8 cellular contexts compared by ENCODE assay signal in genomic region chr13:41562083-41562482, GRCh38.
DNase-seq lines count a peak whose midpoint lies in the region; ATAC-seq lines count a peak whose summit lies in the region.
"Had no signal": no experiment of that assay in that cellular context is flagged by ENCODE, and none has a peak within 500 bp of the region (broad histone marks: within the 10 kb centered on the region; RNA-seq: fewer than 3 reads in every experiment).

No MANE protein-coding gene starts in this region.

- no peaks in the 10 kb centered on the region for H3K9me3 Mint-ChIP-seq in activated CD4-positive, alpha-beta T cell treated with anti-CD3 and anti-CD28 coated beads, Interleukin-2, amount 10 ng/mL, durations not matched to agents 24 days and 14 days
- H3K9me3 Mint-ChIP-seq in activated CD8-positive, alpha-beta T cell treated with anti-CD3 and anti-CD28 coated beads, Interleukin-2, amount 10 ng/mL, durations not matched to agents 7 days and 5 days (ENCODE audit: insufficient read depth) = no peaks in the 10 kb centered on the region

- DNase-seq in NCI-H1694 treated with DMSO at 0.1 percent for 48 hours (lab: John Stamatoyannopoulos, UW) (peak; percentile 0), dermis blood vessel endothelial cell (peak; percentile 29), lung microvascular endothelial cell (ENCODE audit: low read depth in 2 of 2) (peak; percentile 14 to 77), ureter (ENCODE audit: low spot score) (peak; percentile 70)
- DNase-seq in activated CD4-positive, alpha-beta T cell treated with anti-CD3 and anti-CD28 coated beads, Interleukin-2, amount 10 ng/mL, durations not matched to agents 24 days and 14 days = no peak
- no peak for DNase-seq in activated CD8-positive, alpha-beta T cell treated with anti-CD3 and anti-CD28 coated beads, Interleukin-2, amount 10 ng/mL, durations not matched to agents 7 days and 5 days
- DNase-seq: activated CD4-positive, alpha-beta T cell treated with anti-CD3 and anti-CD28 coated beads, Interleukin-2, amount 50 U/mL, for 48 hours had no signal

- POLR2A ChIA-PET in activated CD8-positive, alpha-beta T cell treated with anti-CD3 and anti-CD28 coated beads, Interleukin-2, amount 10 ng/mL, durations not matched to agents 7 days and 5 days (lab: Charles Lee) = no interaction called here

- H3K27me3 Mint-ChIP-seq in activated CD4-positive, alpha-beta T cell treated with anti-CD3 and anti-CD28 coated beads, Interleukin-2, amount 10 ng/mL, durations not matched to agents 24 days and 14 days = no peaks in the 10 kb centered on the region
- H3K27me3 Mint-ChIP-seq in activated CD8-positive, alpha-beta T cell treated with anti-CD3 and anti-CD28 coated beads, Interleukin-2, amount 10 ng/mL, durations not matched to agents 7 days and 5 days (ENCODE audit: low read depth) = no peaks in the 10 kb centered on the region

- no peak for ATAC-seq in activated CD8-positive, alpha-beta T cell treated with anti-CD3 and anti-CD28 coated beads, Interleukin-2, amount 10 ng/mL, durations not matched to agents 7 days and 5 days
- ATAC-seq in GM21723 (IDR thresholded peaks at IDR 0.05; ENCODE audit: unreplicated experiment) = no peak

- peaks cover 3% of the 10 kb centered on the region for H3K4me1 Mint-ChIP-seq in activated CD4-positive, alpha-beta T cell treated with anti-CD3 and anti-CD28 coated beads, Interleukin-2, amount 10 ng/mL, durations not matched to agents 24 days and 14 days
- H3K4me1 Mint-ChIP-seq in activated CD8-positive, alpha-beta T cell treated with anti-CD3 and anti-CD28 coated beads, Interleukin-2, amount 10 ng/mL, durations not matched to agents 7 days and 5 days (ENCODE audit: low read depth) = peaks cover 9% of the 10 kb centered on the region

- CTCF ChIA-PET in activated CD8-positive, alpha-beta T cell treated with anti-CD3 and anti-CD28 coated beads, Interleukin-2, amount 10 ng/mL, durations not matched to agents 7 days and 5 days (lab: Charles Lee) = interaction anchor here (0.6 kb wide), 1 partner anchor 103 kb away, joined by 3 read pairs; no protein-coding TSS in a partner anchor

- H3K36me3 Mint-ChIP-seq in activated CD4-positive, alpha-beta T cell treated with anti-CD3 and anti-CD28 coated beads, Interleukin-2, amount 10 ng/mL, durations not matched to agents 24 days and 14 days (ENCODE audit: low read depth) = no peaks in the 10 kb centered on the region
- peaks cover 1% of the 10 kb centered on the region for H3K36me3 Mint-ChIP-seq in activated CD8-positive, alpha-beta T cell treated with anti-CD3 and anti-CD28 coated beads, Interleukin-2, amount 10 ng/mL, durations not matched to agents 7 days and 5 days (ENCODE audit: low read depth)

- intact Hi-C loops in activated CD4-positive, alpha-beta T cell treated with anti-CD3 and anti-CD28 coated beads, Interleukin-2, amount 10 ng/mL, durations not matched to agents 24 days and 14 days (cut with micrococcal nuclease) = no loop called here

- H3K27ac Mint-ChIP-seq in activated CD4-positive, alpha-beta T cell treated with anti-CD3 and anti-CD28 coated beads, Interleukin-2, amount 10 ng/mL, durations not matched to agents 24 days and 14 days = no peak overlapping the region
- H3K27ac Mint-ChIP-seq in activated CD8-positive, alpha-beta T cell treated with anti-CD3 and anti-CD28 coated beads, Interleukin-2, amount 10 ng/mL, durations not matched to agents 7 days and 5 days = no peak overlapping the region

- H3K4me3 Mint-ChIP-seq in activated CD4-positive, alpha-beta T cell treated with anti-CD3 and anti-CD28 coated beads, Interleukin-2, amount 10 ng/mL, durations not matched to agents 24 days and 14 days = no peak overlapping the region
- no peak overlapping the region for H3K4me3 Mint-ChIP-seq in activated CD8-positive, alpha-beta T cell treated with anti-CD3 and anti-CD28 coated beads, Interleukin-2, amount 10 ng/mL, durations not matched to agents 7 days and 5 days

Comparison
In these comparisons a context has a peak if more than half of its experiments do, and no peak if none do; other contexts are left out.
1. DNase-seq: peak in NCI-H1694 treated with DMSO at 0.1 percent for 48 hours (single experiment), dermis blood vessel endothelial cell (single experiment), lung microvascular endothelial cell (2 of 2) and ureter (single experiment); none in activated CD4-positive, alpha-beta T cell treated with anti-CD3 and anti-CD28 coated beads, Interleukin-2, amount 10 ng/mL, durations not matched to agents 24 days and 14 days (single experiment) and activated CD8-positive, alpha-beta T cell treated with anti-CD3 and anti-CD28 coated beads, Interleukin-2, amount 10 ng/mL, durations not matched to agents 7 days and 5 days (single experiment).